In genomic region chr21:42513151-42513984, GRCh38 we compare ENCODE assay signal across 8 cellular contexts.
DNase-seq lines count a peak whose midpoint lies in the region; TF ChIP-seq lines count a peak whose summit lies in the region.

Gene SLC37A1 (plus strand): TSS chr21:42513852. CDS start chr21:42518455, 4,603 bp downstream.

- H3K27ac ChIP-seq in brain microvascular endothelial cell: no peak within 1 kb of the TSS

- H3K36me3 ChIP-seq in HAP-1 (replicated peaks): no peaks in the 10 kb centered on the region
- H3K36me3 ChIP-seq in brain microvascular endothelial cell (replicated peaks): no peaks in the 10 kb centered on the region

- H3K27me3 ChIP-seq in HAP-1 (ENCODE audit: low read depth): no peaks in the 10 kb centered on the region
- no peaks in the 10 kb centered on the region for H3K27me3 ChIP-seq in brain microvascular endothelial cell (replicated peaks)

- H3K4me3 ChIP-seq in GM12875 (ENCODE audit: low read depth, low read length) (peak within 1 kb of the TSS; percentile 94), HAP-1 (peak within 1 kb of the TSS; percentile 54), brain microvascular endothelial cell (ENCODE audit: low read depth, low read length) (peak within 1 kb of the TSS; percentile 58)

- H3K4me1 ChIP-seq in HAP-1: no peaks in the 10 kb centered on the region; the same call in 1 of the 2 replicates

- no peaks in the 10 kb centered on the region for H3K9me3 ChIP-seq in HAP-1

- no peak for TF ChIP-seq CTCF in GM12875 (IDR thresholded peaks at IDR 0.05; ENCODE audit: borderline replicate concordance, insufficient read depth, low read depth, low read length)
- no peak for TF ChIP-seq CTCF in brain microvascular endothelial cell (IDR thresholded peaks at IDR 0.05; ENCODE audit: low read depth, low read length, missing control alignments)

- in situ Hi-C loops in HAP-1 (cut with MboI; ENCODE audit: low sequenced_read_pairs) (no loop called here), brain microvascular endothelial cell (cut with HindIII; ENCODE audit: low pct_ligation_motif_present, low sequenced_read_pairs) (no loop called here)

- DNase-seq in HAP-1 (ENCODE audit: low spot score in 2 of 2) (no peak), RKO (ENCODE audit: low spot score) (peak; percentile 24), brain microvascular endothelial cell (no peak), islet precursor cell (peak; percentile 60), NCI-H2171 treated with DMSO at 0.1 percent for 48 hours (lab: John Stamatoyannopoulos, UW) (no peak), NCI-H2029 (lab: John Stamatoyannopoulos, UW) (no peak)
- peak; percentile 26 for DNase-seq in stimulated activated CD4-positive, alpha-beta T cell treated with anti-CD3 and anti-CD28 coated beads, Interleukin-2, amount 100 ng/mL, for 4 hours (ENCODE audit: low read depth)

Comparison
In these comparisons a context has a peak if more than half of its experiments do, and no peak if none do; other contexts are left out.
1. DNase-seq: peak in RKO (single experiment), islet precursor cell (single experiment) and stimulated activated CD4-positive, alpha-beta T cell treated with anti-CD3 and anti-CD28 coated beads, Interleukin-2, amount 100 ng/mL, for 4 hours (single experiment); none in HAP-1 (0 of 2), brain microvascular endothelial cell (single experiment), NCI-H2171 treated with DMSO at 0.1 percent for 48 hours (single experiment) and NCI-H2029 (single experiment).
2. Peak in every context shown above with its lines, with median percentiles within 50 percentile points of each other: H3K4me3 ChIP-seq.